ENCODE assay signal across 18 cellular contexts in genomic region chr18:56235773-56236115, GRCh38.
DNase-seq lines count a peak whose midpoint lies in the region; ATAC-seq and TF ChIP-seq lines count a peak whose summit lies in the region.
"Had no signal": no experiment of that assay in that cellular context is flagged by ENCODE, and none has a peak within 500 bp of the region (broad histone marks: within the 10 kb centered on the region; RNA-seq: fewer than 3 reads in every experiment).

No MANE protein-coding gene starts in this region.

- dilution Hi-C loops in IMR-90 (cut with HindIII; ENCODE audit: low sequenced_read_pairs, unreplicated experiment), result no loop called here

- H3K23ac ChIP-seq in IMR-90 (ENCODE audit: low read depth, low read length), result no peak overlapping the region

- peaks cover 37% of the 10 kb centered on the region for H3K4me1 Mint-ChIP-seq in neural crest cell

- no peak overlapping the region for H2AK5ac ChIP-seq in IMR-90 (ENCODE audit: low read depth, low read length)

- CTCF ChIA-PET in IMR-90 (lab: Yijun Ruan, JAX), result no interaction called here

- H3K14ac ChIP-seq in IMR-90 (replicated peaks; ENCODE audit: low read depth, low read length), result peak overlapping the region; percentile 58

- no TSS peak for BruUV-seq in IMR-90 (replicated peaks; lab: Mats Ljungman, UMichigan)

- H2BK120ac ChIP-seq in IMR-90 (ENCODE audit: low read depth, low read length), result peak overlapping the region; percentile 67

- H3K36me3 ChIP-seq in BLaER1 (no peaks in the 10 kb centered on the region), IMR-90 (ENCODE audit: control insufficient read depth, insufficient read depth, low read length) (no peaks in the 10 kb centered on the region)
- H3K36me3 ChIP-seq: cardiac muscle cell, esophagus muscularis mucosa, left lung had no signal

- H2AFZ ChIP-seq in IMR-90 (replicated peaks; ENCODE audit: low read length, poor library complexity), result peak overlapping the region; percentile 57

- H4K20me1 ChIP-seq in BLaER1 (no peaks in the 10 kb centered on the region), IMR-90 (ENCODE audit: insufficient read depth, low read length) (no peaks in the 10 kb centered on the region)

- H3K9me3 ChIP-seq in BLaER1, result peaks cover 3% of the 10 kb centered on the region
- H3K9me3 ChIP-seq in IMR-90 (ENCODE audit: control insufficient read depth, insufficient read depth, low read length), result peaks cover 2% of the 10 kb centered on the region; the same call in 1 of the 2 replicates
- H3K9me3 ChIP-seq: A549, esophagus muscularis mucosa, left lung had no signal

- H3K27ac Mint-ChIP-seq in neural crest cell (ENCODE audit: unreplicated experiment), result peak overlapping the region; percentile 82

- POLR2A ChIA-PET in IMR-90 (lab: Charles Lee; ENCODE audit: unreplicated experiment), result no interaction called here

- no peaks in the 10 kb centered on the region for H3K79me1 ChIP-seq in IMR-90 (ENCODE audit: low read depth in 1 of 2, low read length in 2 of 2)

- no peaks in the 10 kb centered on the region for H3K27me3 Mint-ChIP-seq in neural crest cell (ENCODE audit: low read depth)

- peak overlapping the region; percentile 3; the same call in 1 of the 2 replicates for H3K18ac ChIP-seq in IMR-90 (ENCODE audit: low read depth, low read length)

- peaks cover 33% of the 10 kb centered on the region for H3K4me1 ChIP-seq in BLaER1
- H3K4me1 ChIP-seq in IMR-90 (ENCODE audit: control insufficient read depth, insufficient read depth, low read length), result peaks cover 10% of the 10 kb centered on the region
- H3K4me1 ChIP-seq: A549, left lung had no signal

- no peak overlapping the region for H2AK9ac ChIP-seq in IMR-90 (replicated peaks; ENCODE audit: low read depth, low read length, poor library complexity)

- TF ChIP-seq POLR2A in IMR-90 (IDR thresholded peaks at IDR 0.05; ENCODE audit: low read depth, low read length), result no peak

- no peak for ATAC-seq in IMR-90 (ENCODE audit: low read depth)
- ATAC-seq in HG03460 (IDR thresholded peaks at IDR 0.05; ENCODE audit: unreplicated experiment), result no peak
- ATAC-seq: A549, left lung had no signal

- H3K9me1 ChIP-seq in IMR-90 (ENCODE audit: insufficient read depth, low read length), result peaks cover 7% of the 10 kb centered on the region

- H3K4me3 Mint-ChIP-seq in neural crest cell, result peak overlapping the region; percentile 33

- intact Hi-C loops in IMR-90 (cut with micrococcal nuclease), result loop anchor here (10.0 kb wide), 1 partner anchor 651 kb away; the partner anchor contains the start of gene TCF4

- WGBS in IMR-90 (ENCODE audit: extremely low coverage in 2 of 2, insufficient read length in 1 of 2), 2 experiments, result 60% methylated on average over 1 of the region's 6 CpGs; no CpG with 5 or more reads in 1 of the 2 experiments

- H3K56ac ChIP-seq in IMR-90 (ENCODE audit: extremely low read depth, insufficient read depth, low read length), result no peak overlapping the region

- peak overlapping the region; percentile 77 for H3K27ac ChIP-seq in BLaER1
- no peak overlapping the region for H3K27ac ChIP-seq in IMR-90 (ENCODE audit: insufficient read depth, low read length)
- H3K27ac ChIP-seq: A549, cardiac muscle cell, esophagus muscularis mucosa, left lung had no signal

- H3K27me3 ChIP-seq in BLaER1, result no peaks in the 10 kb centered on the region
- H3K27me3 ChIP-seq in IMR-90 (ENCODE audit: control insufficient read depth, insufficient read depth, low read length), result no peaks in the 10 kb centered on the region
- H3K27me3 ChIP-seq: cardiac muscle cell, esophagus muscularis mucosa, left lung had no signal

- H2BK5ac ChIP-seq in IMR-90 (ENCODE audit: low read depth, low read length, poor library complexity, severe bottlenecking), result no peak overlapping the region

- H3K4me2 ChIP-seq in BLaER1, result peak overlapping the region; percentile 80
- no peak overlapping the region for H3K4me2 ChIP-seq in IMR-90 (ENCODE audit: low read depth, low read length)
- H3K4me2 ChIP-seq: A549 had no signal

- peaks cover 10% of the 10 kb centered on the region for H3K9me3 Mint-ChIP-seq in neural crest cell

- peak overlapping the region; percentile 76 for H2BK20ac ChIP-seq in IMR-90 (ENCODE audit: low read depth, low read length)

- in situ Hi-C loops in IMR-90 (cut with MboI; ENCODE audit: low sequenced_read_pairs), result no loop called here

- DNase-seq in IMR-90, result no peak
- DNase-seq in astrocyte of the hippocampus (ENCODE audit: low read depth, low spot score), result peak; percentile 68
- peak; percentile 9 for DNase-seq in neural crest cell (ENCODE audit: low read depth, low spot score)
- DNase-seq in GOT3 (lab: John Stamatoyannopoulos, UW), result no peak
- no peak for DNase-seq in NCI-H1048 (lab: John Stamatoyannopoulos, UW)
- no peak for DNase-seq in mucosa of gallbladder (ENCODE audit: low spot score)
- DNase-seq: GF-D8; left lung; NCI-H2029 treated with DMSO at 0.1 percent for 48 hours; NCI-H526; small intestine; stimulated activated CD4-positive, alpha-beta T cell treated with anti-CD3 and anti-CD28 coated beads, Interleukin-4, amount 100 ng/mL, for 4 hours had no signal

- H3K4me3 ChIP-seq in BLaER1, result no peak overlapping the region
- H3K4me3 ChIP-seq in IMR-90 (ENCODE audit: insufficient read depth, low read depth, low read length), result no peak overlapping the region
- H3K4me3 ChIP-seq: A549, cardiac muscle cell, esophagus muscularis mucosa, left lung had no signal

- H4K91ac ChIP-seq in IMR-90 (ENCODE audit: insufficient read depth, low read depth, low read length), result peak overlapping the region; percentile 66

- no peak for TF ChIP-seq RAD21 in IMR-90 (IDR thresholded peaks at IDR 0.05; ENCODE audit: low read length)

- peak overlapping the region in 1 of 2 experiments; percentile 48; a peak in 3 of 4 replicates for H4K8ac ChIP-seq in IMR-90 (ENCODE audit: low read depth in 2 of 2, low read length in 2 of 2)

- peak overlapping the region; percentile 61; the same call in 2 of the 3 replicates for H2BK15ac ChIP-seq in IMR-90 (ENCODE audit: low read depth, low read length)

- TF ChIP-seq CTCF in IMR-90 (conservative IDR thresholded peaks at IDR 0.05; ENCODE audit: low read depth, low read length) (no peak), neural crest cell (conservative IDR thresholded peaks at IDR 0.05) (no peak)

- H3K36me3 Mint-ChIP-seq in neural crest cell (ENCODE audit: low read depth), result peaks cover 13% of the 10 kb centered on the region
- H3K36me3 Mint-ChIP-seq: CD14-positive monocyte had no signal

- H3K9ac ChIP-seq in BLaER1 (peak overlapping the region; percentile 69), IMR-90 (ENCODE audit: low read depth, low read length) (no peak overlapping the region)

- H3K4ac ChIP-seq in IMR-90 (ENCODE audit: low read depth, low read length), result peak overlapping the region; percentile 59; the same call in 1 of the 2 replicates

- H4K5ac ChIP-seq in IMR-90 (ENCODE audit: low read depth, low read length), result peak overlapping the region; percentile 27; the same call in 1 of the 2 replicates

TF ChIP-seq in IMR-90, 13 proteins besides CTCF, POLR2A, EP300 and RAD21:
- TF ChIP-seq CHD1 (IDR thresholded peaks at IDR 0.05; ENCODE audit: low read depth, low read length) (no peak), NFE2L2 (IDR thresholded peaks at IDR 0.05; ENCODE audit: low read depth, low read length) (no peak), FOS (IDR thresholded peaks at IDR 0.05; ENCODE audit: low read depth, low read length) (no peak), RFX5 (IDR thresholded peaks at IDR 0.05; ENCODE audit: low read depth, low read length) (no peak), BHLHE40 (IDR thresholded peaks at IDR 0.05; ENCODE audit: low read depth, low read length) (no peak), USF2 (IDR thresholded peaks at IDR 0.05; ENCODE audit: low read depth, low read length) (no peak), MXI1 (IDR thresholded peaks at IDR 0.05; ENCODE audit: borderline replicate concordance, low read depth, low read length) (no peak), RCOR1 (IDR thresholded peaks at IDR 0.05; ENCODE audit: insufficient replicate concordance, low read length) (no peak)
TF ChIP-seq in IMR-90: peak in this region for 0.

Comparison
In these comparisons a context has a peak if more than half of its experiments do, and no peak if none do; other contexts are left out.
1. DNase-seq: peak in astrocyte of the hippocampus (single experiment) and neural crest cell (single experiment); none in IMR-90 (single experiment), GOT3 (single experiment), NCI-H1048 (single experiment) and mucosa of gallbladder (single experiment).